ENCODE assay signal across 29 cellular contexts in the genomic region with DNA sequence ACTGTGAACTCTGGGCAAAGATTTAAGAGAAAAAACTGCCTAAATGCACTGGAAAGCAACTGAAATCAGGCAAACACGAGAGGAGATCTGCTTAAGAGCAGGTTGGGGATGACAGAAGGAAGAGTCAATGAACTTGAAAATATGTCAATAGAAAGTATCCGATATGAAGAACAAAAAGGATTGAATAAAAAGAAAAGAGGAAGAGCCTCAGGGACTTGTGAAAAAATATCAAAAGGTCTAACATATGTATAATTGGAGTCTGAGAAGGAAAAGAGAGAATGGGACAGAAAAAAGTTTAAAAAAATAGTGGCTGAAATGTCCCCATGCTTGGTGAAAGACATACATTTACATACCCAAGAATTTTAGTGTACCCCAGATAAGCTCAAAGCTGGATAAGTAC.
A peak's percentile ranks its signal among the peaks of the same experiment; 100 is the strongest.
DNase-seq lines count a peak whose midpoint lies in the region; ATAC-seq and TF ChIP-seq lines count a peak whose summit lies in the region.
"Had no signal": no experiment of that assay in that cellular context is flagged by ENCODE, and none has a peak within 500 bp of the region (broad histone marks: within the 10 kb centered on the region; RNA-seq: fewer than 3 reads in every experiment).

No MANE protein-coding gene starts in this region.

- peak overlapping the region; percentile 43 for H3K27ac Mint-ChIP-seq in stimulated activated naive B cell treated with anti-CD40 and anti-IgM and Interleukin-4, amounts not matched to agents 10 μg/mL and 1 μg/mL and 100 μg/mL, for 72 hours
- H3K27ac Mint-ChIP-seq: activated naive CD4-positive, alpha-beta T cell treated with anti-CD3 and anti-CD28 coated beads, Interleukin-2, amount 10 ng/mL, durations not matched to agents 7 days and 5 days; CD8-positive, alpha-beta T cell; neural progenitor cell had no signal

- H3K27me3 Mint-ChIP-seq in stimulated activated naive B cell treated with anti-CD40 and anti-IgM and Interleukin-4, amounts not matched to agents 10 μg/mL and 1 μg/mL and 100 μg/mL, for 72 hours, result peaks cover 22 to 30% of the 10 kb centered on the region in 2 donors

- no peaks in the 10 kb centered on the region for H3K4me1 ChIP-seq in osteoblast (ENCODE audit: insufficient read depth, low read length)
- H3K4me1 ChIP-seq: neural progenitor cell, psoas muscle, upper lobe of left lung had no signal

- no peaks in the 10 kb centered on the region for H3K4me1 Mint-ChIP-seq in stimulated activated naive B cell treated with anti-CD40 and anti-IgM and Interleukin-4, amounts not matched to agents 10 μg/mL and 1 μg/mL and 100 μg/mL, for 72 hours
- H3K4me1 Mint-ChIP-seq: activated naive CD4-positive, alpha-beta T cell treated with anti-CD3 and anti-CD28 coated beads, Interleukin-2, amount 10 ng/mL, durations not matched to agents 7 days and 5 days; central memory CD8-positive, alpha-beta T cell; neural progenitor cell had no signal

- peaks cover 20% of the 10 kb centered on the region in 2 donors for H3K9me3 Mint-ChIP-seq in stimulated activated naive B cell treated with anti-CD40 and anti-IgM and Interleukin-4, amounts not matched to agents 10 μg/mL and 1 μg/mL and 100 μg/mL, for 72 hours

- H4K20me1 ChIP-seq in osteoblast (ENCODE audit: insufficient read depth, low read length), result no peaks in the 10 kb centered on the region

- peaks cover 8 to 9% of the 10 kb centered on the region in 2 donors for H3K36me3 Mint-ChIP-seq in stimulated activated naive B cell treated with anti-CD40 and anti-IgM and Interleukin-4, amounts not matched to agents 10 μg/mL and 1 μg/mL and 100 μg/mL, for 72 hours
- H3K36me3 Mint-ChIP-seq: activated naive CD4-positive, alpha-beta T cell treated with anti-CD3 and anti-CD28 coated beads, Interleukin-2, amount 10 ng/mL, durations not matched to agents 7 days and 5 days; CD8-positive, alpha-beta T cell; neural progenitor cell had no signal

- peaks cover 16% of the 10 kb centered on the region for H3K9me3 ChIP-seq in osteoblast (ENCODE audit: low read depth, low read length)

- H3K4me2 ChIP-seq in osteoblast (ENCODE audit: insufficient read depth, low read length), result no peak overlapping the region
- H3K4me2 ChIP-seq: neural progenitor cell had no signal

- no peak overlapping the region for H3K27ac ChIP-seq in osteoblast (ENCODE audit: low read depth, low read length)
- H3K27ac ChIP-seq: neural progenitor cell, psoas muscle, upper lobe of left lung had no signal

- no peak for ATAC-seq in stimulated activated naive B cell treated with anti-CD40 and anti-IgM and Interleukin-4, amounts not matched to agents 10 μg/mL and 1 μg/mL and 100 μg/mL, for 72 hours (replicated peaks)
- ATAC-seq in GM18505 (IDR thresholded peaks at IDR 0.05; ENCODE audit: unreplicated experiment), result no peak
- ATAC-seq: CD8-positive, alpha-beta T cell; HepG2; psoas muscle; Right ventricle myocardium inferior had no signal

- H3K27me3 ChIP-seq in osteoblast (ENCODE audit: insufficient read depth, low read length), result no peaks in the 10 kb centered on the region
- H3K27me3 ChIP-seq: neural progenitor cell, upper lobe of left lung had no signal

- in situ Hi-C loops in astrocyte of the spinal cord (cut with HindIII; ENCODE audit: low sequenced_read_pairs), result no loop called here

- H3K4me3 ChIP-seq in astrocyte of the spinal cord (ENCODE audit: low read depth, low read length) (no peak overlapping the region), fibroblast of villous mesenchyme (ENCODE audit: low read depth, low read length) (no peak overlapping the region), osteoblast (ENCODE audit: insufficient read depth, low read length) (no peak overlapping the region)
- H3K4me3 ChIP-seq: lung, neural progenitor cell, psoas muscle, upper lobe of left lung had no signal

- H3K4me3 Mint-ChIP-seq in stimulated activated naive B cell treated with anti-CD40 and anti-IgM and Interleukin-4, amounts not matched to agents 10 μg/mL and 1 μg/mL and 100 μg/mL, for 72 hours, result no peak overlapping the region
- H3K4me3 Mint-ChIP-seq: activated naive CD4-positive, alpha-beta T cell treated with anti-CD3 and anti-CD28 coated beads, Interleukin-2, amount 10 ng/mL, durations not matched to agents 7 days and 5 days; CD8-positive, alpha-beta T cell; central memory CD8-positive, alpha-beta T cell; neural progenitor cell had no signal

- no peak for TF ChIP-seq CTCF in astrocyte of the spinal cord (IDR thresholded peaks at IDR 0.05; ENCODE audit: low read depth, low read length)
- no peak for TF ChIP-seq CTCF in fibroblast of villous mesenchyme (IDR thresholded peaks at IDR 0.05; ENCODE audit: insufficient read depth, low read depth, low read length)
- TF ChIP-seq CTCF in osteoblast (IDR thresholded peaks at IDR 0.05; ENCODE audit: extremely low read depth, low read depth, low read length), result no peak

- H3K36me3 ChIP-seq in osteoblast (ENCODE audit: insufficient read depth, low read length), result no peaks in the 10 kb centered on the region
- H3K36me3 ChIP-seq: neural progenitor cell, upper lobe of left lung had no signal

- no peak for TF ChIP-seq POLR2A in GM18505 (IDR thresholded peaks at IDR 0.05; ENCODE audit: borderline replicate concordance, extremely low read depth, insufficient read depth, insufficient read length)

- H2AFZ ChIP-seq in osteoblast (ENCODE audit: low read length), result no peak overlapping the region
- H2AFZ ChIP-seq: neural progenitor cell had no signal

- H3K79me2 ChIP-seq in osteoblast (ENCODE audit: insufficient read depth, low read length), result no peaks in the 10 kb centered on the region

- DNase-seq in NOMO-1 treated with DMSO at 0.1 percent for 48 hours (lab: John Stamatoyannopoulos, UW; ENCODE audit: unreplicated experiment) (peak; percentile 4), NOMO-1 treated with dmso at 0.1 percent for 144 hours (lab: John Stamatoyannopoulos, UW; ENCODE audit: unreplicated experiment) (no peak), astrocyte of the spinal cord (ENCODE audit: low read depth, low spot score) (peak; percentile 58), fibroblast of villous mesenchyme (ENCODE audit: low read depth) (peak; percentile 31), osteoblast (ENCODE audit: insufficient read length, low spot score, missing footprints) (no peak), NCI-H1694 treated with DMSO at 0.1 percent for 48 hours (lab: John Stamatoyannopoulos, UW) (no peak)
- no peak for DNase-seq in stimulated activated naive B cell treated with anti-CD40 and anti-IgM and Interleukin-4, amounts not matched to agents 10 μg/mL and 1 μg/mL and 100 μg/mL, for 72 hours
- DNase-seq: 8988T; activated CD4-positive, alpha-beta T cell treated with anti-CD3 and anti-CD28 coated beads for 48 hours; activated naive CD4-positive, alpha-beta T cell treated with anti-CD3 and anti-CD28 coated beads, Interleukin-2, amount 10 ng/mL, durations not matched to agents 7 days and 5 days; activated T-cell treated with anti-CD3 and anti-CD28 coated beads, Interleukin-2, amount 50 U/mL, for 48 hours; AML-193; anterior cingulate cortex; CD8-positive, alpha-beta T cell; DMS79; GOT3; kidney glomerular epithelial cell; NCI-H1092; NCI-H2029; NCI-H226; NCI-H748 treated with DMSO at 0.1 percent for 48 hours; psoas muscle; upper lobe of left lung had no signal

Comparison
In these comparisons a context has a peak if more than half of its experiments do, and no peak if none do; other contexts are left out.
1. DNase-seq: peak in NOMO-1 treated with DMSO at 0.1 percent for 48 hours (single experiment), astrocyte of the spinal cord (single experiment) and fibroblast of villous mesenchyme (single experiment); none in NOMO-1 treated with dmso at 0.1 percent for 144 hours (single experiment), stimulated activated naive B cell treated with anti-CD40 and anti-IgM and Interleukin-4, amounts not matched to agents 10 μg/mL and 1 μg/mL and 100 μg/mL, for 72 hours (single experiment), osteoblast (single experiment) and NCI-H1694 treated with DMSO at 0.1 percent for 48 hours (single experiment).